1 cellular context compared by ENCODE assay signal in the genomic region with DNA sequence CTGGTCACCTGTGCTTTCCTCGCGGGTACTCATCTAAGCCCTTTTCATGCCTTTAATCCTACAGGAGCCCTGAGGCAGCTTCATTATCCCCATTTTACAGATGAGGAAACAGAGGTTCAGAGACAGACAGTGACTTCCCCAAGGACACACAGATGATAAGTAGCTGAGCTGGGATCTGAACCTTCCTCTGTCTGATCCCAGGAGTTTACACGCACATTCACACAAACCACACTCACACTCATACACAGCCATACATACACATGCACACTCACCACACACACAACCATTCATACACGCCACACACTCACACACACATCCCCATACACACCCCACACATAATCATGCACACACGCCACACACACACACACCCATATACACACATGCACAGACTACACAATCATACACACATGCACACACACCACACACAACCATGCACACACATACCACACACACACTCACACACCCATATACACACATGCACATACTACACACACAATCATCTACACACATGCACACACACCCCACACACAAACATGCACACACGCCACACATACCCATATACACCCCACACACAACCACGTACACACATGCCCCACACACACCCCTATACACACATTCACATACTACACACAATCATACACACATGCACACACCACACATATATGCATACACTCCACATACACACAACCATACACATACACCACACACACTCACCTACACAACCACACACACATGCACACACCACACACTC.
TF ChIP-seq lines count a peak whose summit lies in the region.

No MANE protein-coding gene starts in this region.

TF ChIP-seq in HepG2, 621 proteins besides CTCF, POLR2A, EP300 and RAD21 (continues in another document):
- TF ChIP-seq ZNF768 (CRISPR knock-in tag; IDR thresholded peaks at IDR 0.05): peak; percentile 23; the same call in 1 of the 2 replicates
- TF ChIP-seq JUNB (CRISPR knock-in tag; IDR thresholded peaks at IDR 0.05; ENCODE audit: borderline replicate concordance): no peak
- no peak for TF ChIP-seq ZNF441 (CRISPR knock-in tag; IDR thresholded peaks at IDR 0.05; ENCODE audit: borderline replicate concordance)
- TF ChIP-seq ZNF615 (CRISPR knock-in tag; IDR thresholded peaks at IDR 0.05; ENCODE audit: borderline replicate concordance): no peak
- TF ChIP-seq ZSCAN12 (CRISPR knock-in tag; IDR thresholded peaks at IDR 0.05): no peak
- no peak for TF ChIP-seq REPIN1 (CRISPR knock-in tag; IDR thresholded peaks at IDR 0.05; ENCODE audit: borderline replicate concordance, low read depth)
- no peak for TF ChIP-seq REL (CRISPR knock-in tag; conservative IDR thresholded peaks at IDR 0.05)
- no peak for TF ChIP-seq POLR2AphosphoS2 (IDR thresholded peaks at IDR 0.05; ENCODE audit: low read depth, low read length)
- peak; percentile 23; the same call in 1 of the 2 replicates for TF ChIP-seq RAD51 (IDR thresholded peaks at IDR 0.05; ENCODE audit: borderline replicate concordance)
- no peak for TF ChIP-seq HDAC6 (IDR thresholded peaks at IDR 0.05; ENCODE audit: low read depth, low read length)
- TF ChIP-seq HIVEP1 (CRISPR knock-in tag; IDR thresholded peaks at IDR 0.05): no peak
- TF ChIP-seq HOXD1 (CRISPR knock-in tag; IDR thresholded peaks at IDR 0.05): no peak
- TF ChIP-seq, protein P1, sequence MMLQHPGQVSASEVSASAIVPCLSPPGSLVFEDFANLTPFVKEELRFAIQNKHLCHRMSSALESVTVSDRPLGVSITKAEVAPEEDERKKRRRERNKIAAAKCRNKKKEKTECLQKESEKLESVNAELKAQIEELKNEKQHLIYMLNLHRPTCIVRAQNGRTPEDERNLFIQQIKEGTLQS (CRISPR knock-in tag; IDR thresholded peaks at IDR 0.05): no peak
- no peak for TF ChIP-seq PAF1 (CRISPR knock-in tag; IDR thresholded peaks at IDR 0.05)
- no peak for TF ChIP-seq ZNF773 (CRISPR knock-in tag; IDR thresholded peaks at IDR 0.05; ENCODE audit: borderline replicate concordance)
- no peak for TF ChIP-seq SMYD3 (CRISPR knock-in tag; IDR thresholded peaks at IDR 0.05)
- TF ChIP-seq NKX3-1 (CRISPR knock-in tag; IDR thresholded peaks at IDR 0.05): no peak
- no peak for TF ChIP-seq XBP1 (CRISPR knock-in tag; IDR thresholded peaks at IDR 0.05)
- no peak for TF ChIP-seq ZNF264 (CRISPR knock-in tag; IDR thresholded peaks at IDR 0.05)
- no peak for TF ChIP-seq MTA1 (CRISPR knock-in tag; IDR thresholded peaks at IDR 0.05; ENCODE audit: borderline replicate concordance)
- TF ChIP-seq SP1 (IDR thresholded peaks at IDR 0.05): 0 out of 2 replicates have a peak, but pooled peaks have one; percentile 14
- TF ChIP-seq SP1 (CRISPR knock-in tag; IDR thresholded peaks at IDR 0.05): no peak
- no peak for TF ChIP-seq TRIM24 (CRISPR knock-in tag; IDR thresholded peaks at IDR 0.05)
- TF ChIP-seq, protein P2, sequence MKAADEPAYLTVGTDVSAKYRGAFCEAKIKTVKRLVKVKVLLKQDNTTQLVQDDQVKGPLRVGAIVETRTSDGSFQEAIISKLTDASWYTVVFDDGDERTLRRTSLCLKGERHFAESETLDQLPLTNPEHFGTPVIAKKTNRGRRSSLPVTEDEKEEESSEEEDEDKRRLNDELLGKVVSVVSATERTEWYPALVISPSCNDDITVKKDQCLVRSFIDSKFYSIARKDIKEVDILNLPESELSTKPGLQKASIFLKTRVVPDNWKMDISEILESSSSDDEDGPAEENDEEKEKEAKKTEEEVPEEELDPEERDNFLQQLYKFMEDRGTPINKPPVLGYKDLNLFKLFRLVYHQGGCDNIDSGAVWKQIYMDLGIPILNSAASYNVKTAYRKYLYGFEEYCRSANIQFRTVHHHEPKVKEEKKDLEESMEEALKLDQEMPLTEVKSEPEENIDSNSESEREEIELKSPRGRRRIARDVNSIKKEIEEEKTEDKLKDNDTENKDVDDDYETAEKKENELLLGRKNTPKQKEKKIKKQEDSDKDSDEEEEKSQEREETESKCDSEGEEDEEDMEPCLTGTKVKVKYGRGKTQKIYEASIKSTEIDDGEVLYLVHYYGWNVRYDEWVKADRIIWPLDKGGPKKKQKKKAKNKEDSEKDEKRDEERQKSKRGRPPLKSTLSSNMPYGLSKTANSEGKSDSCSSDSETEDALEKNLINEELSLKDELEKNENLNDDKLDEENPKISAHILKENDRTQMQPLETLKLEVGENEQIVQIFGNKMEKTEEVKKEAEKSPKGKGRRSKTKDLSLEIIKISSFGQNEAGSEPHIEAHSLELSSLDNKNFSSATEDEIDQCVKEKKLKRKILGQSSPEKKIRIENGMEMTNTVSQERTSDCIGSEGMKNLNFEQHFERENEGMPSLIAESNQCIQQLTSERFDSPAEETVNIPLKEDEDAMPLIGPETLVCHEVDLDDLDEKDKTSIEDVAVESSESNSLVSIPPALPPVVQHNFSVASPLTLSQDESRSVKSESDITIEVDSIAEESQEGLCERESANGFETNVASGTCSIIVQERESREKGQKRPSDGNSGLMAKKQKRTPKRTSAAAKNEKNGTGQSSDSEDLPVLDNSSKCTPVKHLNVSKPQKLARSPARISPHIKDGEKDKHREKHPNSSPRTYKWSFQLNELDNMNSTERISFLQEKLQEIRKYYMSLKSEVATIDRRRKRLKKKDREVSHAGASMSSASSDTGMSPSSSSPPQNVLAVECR (CRISPR knock-in tag; IDR thresholded peaks at IDR 0.05; ENCODE audit: borderline replicate concordance): no peak
- TF ChIP-seq ARHGAP35 (CRISPR knock-in tag; IDR thresholded peaks at IDR 0.05; ENCODE audit: borderline replicate concordance): no peak
- TF ChIP-seq FOXP1 (IDR thresholded peaks at IDR 0.05): 0 out of 2 replicates have a peak, but pooled peaks have one; percentile 48
- TF ChIP-seq FOXP1 (CRISPR knock-in tag; IDR thresholded peaks at IDR 0.05): no peak
- no peak for TF ChIP-seq SNRNP70 (IDR thresholded peaks at IDR 0.05; ENCODE audit: low read depth, low read length)
- no peak for TF ChIP-seq GATA4 (IDR thresholded peaks at IDR 0.05; ENCODE audit: borderline replicate concordance, low read depth)
- no peak for TF ChIP-seq PITX1 (CRISPR knock-in tag; IDR thresholded peaks at IDR 0.05)
- TF ChIP-seq, protein P3, sequence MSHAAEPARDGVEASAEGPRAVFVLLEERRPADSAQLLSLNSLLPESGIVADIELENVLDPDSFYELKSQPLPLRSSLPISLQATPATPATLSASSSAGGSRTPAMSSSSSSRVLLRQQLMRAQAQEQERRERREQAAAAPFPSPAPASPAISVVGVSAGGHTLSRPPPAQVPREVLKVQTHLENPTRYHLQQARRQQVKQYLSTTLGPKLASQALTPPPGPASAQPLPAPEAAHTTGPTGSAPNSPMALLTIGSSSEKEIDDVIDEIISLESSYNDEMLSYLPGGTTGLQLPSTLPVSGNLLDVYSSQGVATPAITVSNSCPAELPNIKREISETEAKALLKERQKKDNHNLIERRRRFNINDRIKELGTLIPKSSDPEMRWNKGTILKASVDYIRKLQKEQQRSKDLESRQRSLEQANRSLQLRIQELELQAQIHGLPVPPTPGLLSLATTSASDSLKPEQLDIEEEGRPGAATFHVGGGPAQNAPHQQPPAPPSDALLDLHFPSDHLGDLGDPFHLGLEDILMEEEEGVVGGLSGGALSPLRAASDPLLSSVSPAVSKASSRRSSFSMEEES (CRISPR knock-in tag; IDR thresholded peaks at IDR 0.05): no peak
- TF ChIP-seq SNAI1 (CRISPR knock-in tag; IDR thresholded peaks at IDR 0.05; ENCODE audit: borderline replicate concordance): no peak
- TF ChIP-seq MXD4 (CRISPR knock-in tag; IDR thresholded peaks at IDR 0.05): no peak
- no peak for TF ChIP-seq ZNF510 (CRISPR knock-in tag; IDR thresholded peaks at IDR 0.05; ENCODE audit: low read depth)
- no peak for TF ChIP-seq KDM1A (CRISPR knock-in tag; IDR thresholded peaks at IDR 0.05)
- no peak for TF ChIP-seq STAG1 (CRISPR knock-in tag; IDR thresholded peaks at IDR 0.05)
- TF ChIP-seq ONECUT2 (CRISPR knock-in tag; IDR thresholded peaks at IDR 0.05): no peak
- TF ChIP-seq, protein P4, sequence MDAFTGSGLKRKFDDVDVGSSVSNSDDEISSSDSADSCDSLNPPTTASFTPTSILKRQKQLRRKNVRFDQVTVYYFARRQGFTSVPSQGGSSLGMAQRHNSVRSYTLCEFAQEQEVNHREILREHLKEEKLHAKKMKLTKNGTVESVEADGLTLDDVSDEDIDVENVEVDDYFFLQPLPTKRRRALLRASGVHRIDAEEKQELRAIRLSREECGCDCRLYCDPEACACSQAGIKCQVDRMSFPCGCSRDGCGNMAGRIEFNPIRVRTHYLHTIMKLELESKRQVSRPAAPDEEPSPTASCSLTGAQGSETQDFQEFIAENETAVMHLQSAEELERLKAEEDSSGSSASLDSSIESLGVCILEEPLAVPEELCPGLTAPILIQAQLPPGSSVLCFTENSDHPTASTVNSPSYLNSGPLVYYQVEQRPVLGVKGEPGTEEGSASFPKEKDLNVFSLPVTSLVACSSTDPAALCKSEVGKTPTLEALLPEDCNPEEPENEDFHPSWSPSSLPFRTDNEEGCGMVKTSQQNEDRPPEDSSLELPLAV (CRISPR knock-in tag; conservative IDR thresholded peaks at IDR 0.05; ENCODE audit: low read depth): no peak
- 0 out of 2 replicates have a peak, but pooled peaks have one; percentile 3 for TF ChIP-seq SP4 (CRISPR knock-in tag; IDR thresholded peaks at IDR 0.05)
- peak; percentile 57 for TF ChIP-seq ZNF629 (CRISPR knock-in tag; conservative IDR thresholded peaks at IDR 0.05)
- no peak for TF ChIP-seq PHB2 (IDR thresholded peaks at IDR 0.05; ENCODE audit: partially characterized antibody)
- no peak for TF ChIP-seq ZNF790 (CRISPR knock-in tag; IDR thresholded peaks at IDR 0.05; ENCODE audit: borderline replicate concordance)
- TF ChIP-seq, protein P5, sequence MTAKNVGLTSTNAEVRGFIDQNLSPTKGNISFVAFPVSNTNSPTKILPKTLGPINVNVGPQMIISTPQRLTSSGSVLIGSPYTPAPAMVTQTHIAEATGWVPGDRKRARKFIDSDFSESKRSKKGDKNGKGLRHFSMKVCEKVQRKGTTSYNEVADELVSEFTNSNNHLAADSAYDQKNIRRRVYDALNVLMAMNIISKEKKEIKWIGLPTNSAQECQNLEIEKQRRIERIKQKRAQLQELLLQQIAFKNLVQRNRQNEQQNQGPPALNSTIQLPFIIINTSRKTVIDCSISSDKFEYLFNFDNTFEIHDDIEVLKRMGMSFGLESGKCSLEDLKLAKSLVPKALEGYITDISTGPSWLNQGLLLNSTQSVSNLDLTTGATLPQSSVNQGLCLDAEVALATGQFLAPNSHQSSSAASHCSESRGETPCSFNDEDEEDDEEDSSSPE (CRISPR knock-in tag; IDR thresholded peaks at IDR 0.05): no peak
- TF ChIP-seq ZNF788 (CRISPR knock-in tag; IDR thresholded peaks at IDR 0.05; ENCODE audit: borderline replicate concordance): no peak
- TF ChIP-seq, protein P6, sequence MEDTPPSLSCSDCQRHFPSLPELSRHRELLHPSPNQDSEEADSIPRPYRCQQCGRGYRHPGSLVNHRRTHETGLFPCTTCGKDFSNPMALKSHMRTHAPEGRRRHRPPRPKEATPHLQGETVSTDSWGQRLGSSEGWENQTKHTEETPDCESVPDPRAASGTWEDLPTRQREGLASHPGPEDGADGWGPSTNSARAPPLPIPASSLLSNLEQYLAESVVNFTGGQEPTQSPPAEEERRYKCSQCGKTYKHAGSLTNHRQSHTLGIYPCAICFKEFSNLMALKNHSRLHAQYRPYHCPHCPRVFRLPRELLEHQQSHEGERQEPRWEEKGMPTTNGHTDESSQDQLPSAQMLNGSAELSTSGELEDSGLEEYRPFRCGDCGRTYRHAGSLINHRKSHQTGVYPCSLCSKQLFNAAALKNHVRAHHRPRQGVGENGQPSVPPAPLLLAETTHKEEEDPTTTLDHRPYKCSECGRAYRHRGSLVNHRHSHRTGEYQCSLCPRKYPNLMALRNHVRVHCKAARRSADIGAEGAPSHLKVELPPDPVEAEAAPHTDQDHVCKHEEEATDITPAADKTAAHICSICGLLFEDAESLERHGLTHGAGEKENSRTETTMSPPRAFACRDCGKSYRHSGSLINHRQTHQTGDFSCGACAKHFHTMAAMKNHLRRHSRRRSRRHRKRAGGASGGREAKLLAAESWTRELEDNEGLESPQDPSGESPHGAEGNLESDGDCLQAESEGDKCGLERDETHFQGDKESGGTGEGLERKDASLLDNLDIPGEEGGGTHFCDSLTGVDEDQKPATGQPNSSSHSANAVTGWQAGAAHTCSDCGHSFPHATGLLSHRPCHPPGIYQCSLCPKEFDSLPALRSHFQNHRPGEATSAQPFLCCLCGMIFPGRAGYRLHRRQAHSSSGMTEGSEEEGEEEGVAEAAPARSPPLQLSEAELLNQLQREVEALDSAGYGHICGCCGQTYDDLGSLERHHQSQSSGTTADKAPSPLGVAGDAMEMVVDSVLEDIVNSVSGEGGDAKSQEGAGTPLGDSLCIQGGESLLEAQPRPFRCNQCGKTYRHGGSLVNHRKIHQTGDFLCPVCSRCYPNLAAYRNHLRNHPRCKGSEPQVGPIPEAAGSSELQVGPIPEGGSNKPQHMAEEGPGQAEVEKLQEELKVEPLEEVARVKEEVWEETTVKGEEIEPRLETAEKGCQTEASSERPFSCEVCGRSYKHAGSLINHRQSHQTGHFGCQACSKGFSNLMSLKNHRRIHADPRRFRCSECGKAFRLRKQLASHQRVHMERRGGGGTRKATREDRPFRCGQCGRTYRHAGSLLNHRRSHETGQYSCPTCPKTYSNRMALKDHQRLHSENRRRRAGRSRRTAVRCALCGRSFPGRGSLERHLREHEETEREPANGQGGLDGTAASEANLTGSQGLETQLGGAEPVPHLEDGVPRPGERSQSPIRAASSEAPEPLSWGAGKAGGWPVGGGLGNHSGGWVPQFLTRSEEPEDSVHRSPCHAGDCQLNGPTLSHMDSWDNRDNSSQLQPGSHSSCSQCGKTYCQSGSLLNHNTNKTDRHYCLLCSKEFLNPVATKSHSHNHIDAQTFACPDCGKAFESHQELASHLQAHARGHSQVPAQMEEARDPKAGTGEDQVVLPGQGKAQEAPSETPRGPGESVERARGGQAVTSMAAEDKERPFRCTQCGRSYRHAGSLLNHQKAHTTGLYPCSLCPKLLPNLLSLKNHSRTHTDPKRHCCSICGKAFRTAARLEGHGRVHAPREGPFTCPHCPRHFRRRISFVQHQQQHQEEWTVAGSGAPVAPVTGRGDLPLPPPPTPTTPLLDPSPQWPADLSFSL (CRISPR knock-in tag; IDR thresholded peaks at IDR 0.05): peak; percentile 63; the same call in 1 of the 2 replicates
- no peak for TF ChIP-seq THAP11 (CRISPR knock-in tag; IDR thresholded peaks at IDR 0.05)
- no peak for TF ChIP-seq ZNF30 (CRISPR knock-in tag; IDR thresholded peaks at IDR 0.05)
- TF ChIP-seq ZNF205 (CRISPR knock-in tag; IDR thresholded peaks at IDR 0.05): no peak
- TF ChIP-seq, protein P7, sequence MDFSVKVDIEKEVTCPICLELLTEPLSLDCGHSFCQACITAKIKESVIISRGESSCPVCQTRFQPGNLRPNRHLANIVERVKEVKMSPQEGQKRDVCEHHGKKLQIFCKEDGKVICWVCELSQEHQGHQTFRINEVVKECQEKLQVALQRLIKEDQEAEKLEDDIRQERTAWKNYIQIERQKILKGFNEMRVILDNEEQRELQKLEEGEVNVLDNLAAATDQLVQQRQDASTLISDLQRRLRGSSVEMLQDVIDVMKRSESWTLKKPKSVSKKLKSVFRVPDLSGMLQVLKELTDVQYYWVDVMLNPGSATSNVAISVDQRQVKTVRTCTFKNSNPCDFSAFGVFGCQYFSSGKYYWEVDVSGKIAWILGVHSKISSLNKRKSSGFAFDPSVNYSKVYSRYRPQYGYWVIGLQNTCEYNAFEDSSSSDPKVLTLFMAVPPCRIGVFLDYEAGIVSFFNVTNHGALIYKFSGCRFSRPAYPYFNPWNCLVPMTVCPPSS (IDR thresholded peaks at IDR 0.05): no peak
